ENCODE assay signal across 32 cellular contexts in genomic region chr4:176077561-176077960, GRCh38.
"Had no signal": no experiment of that assay in that cellular context is flagged by ENCODE, and none has a peak within 500 bp of the region (broad histone marks: within the 10 kb centered on the region; RNA-seq: fewer than 3 reads in every experiment).

No MANE protein-coding gene starts in this region.

- DNase-seq: activated CD4-positive, alpha-beta memory T cell treated with anti-CD3 and anti-CD28 coated beads for 36 hours; activated CD4-positive, alpha-beta T cell treated with anti-CD3 and anti-CD28 coated beads for 36 hours; activated CD4-positive, alpha-beta T cell treated with anti-CD3 and anti-CD28 coated beads, Interleukin-2, amount 10 ng/mL, durations not matched to agents 24 days and 14 days; activated CD4-positive, CD25-positive, alpha-beta regulatory T cell; activated CD4-positive, CD25-positive, alpha-beta regulatory T cell treated with anti-CD3 and anti-CD28 coated beads, Interleukin-2, amount 50 U/mL, for 72 hours; activated CD8-positive, alpha-beta memory T cell treated with anti-CD3 and anti-CD28 coated beads, Interleukin-2, amount 10 ng/mL, durations not matched to agents 7 days and 5 days; activated CD8-positive, alpha-beta memory T cell treated with anti-CD3 and anti-CD28 coated beads, Interleukin-2, amount 50 U/mL, for 4 hours; activated CD8-positive, alpha-beta T cell treated with anti-CD3 and anti-CD28 coated beads, Interleukin-2, amount 10 ng/mL, durations not matched to agents 7 days and 5 days; activated effector memory CD4-positive, alpha-beta T cell treated with anti-CD3 and anti-CD28 coated beads, Interleukin-2, amount 50 U/mL, for 16 hours; activated naive CD4-positive, alpha-beta T cell treated with anti-CD3 and anti-CD28 coated beads for 36 hours; activated naive CD8-positive, alpha-beta T cell treated with anti-CD3 and anti-CD28 coated beads for 36 hours; activated naive CD8-positive, alpha-beta T cell treated with anti-CD3 and anti-CD28 coated beads, Interleukin-2, amount 50 U/mL, for 24 hours; activated T-cell treated with anti-CD3 and anti-CD28 coated beads, Interleukin-2, amount 50 U/mL, for 1 hour; activated T-cell treated with anti-CD3 and anti-CD28 coated beads, Interleukin-2, amount 50 U/mL, for 48 hours; adrenal gland; amygdala; aorta; body of pancreas; central memory CD4-positive, alpha-beta T cell; cerebellar nuclear complex; colonic mucosa; effector CD8-positive, alpha-beta T cell; foreskin fibroblast; gastrocnemius medialis; heart right ventricle; T-helper 2 cell had no signal

- H3K36me3 ChIP-seq: adrenal gland, cardiac muscle cell, colonic mucosa, gastrocnemius medialis, heart right ventricle had no signal

- H3K4me1 ChIP-seq: adrenal gland, body of pancreas, colonic mucosa, gastrocnemius medialis, heart right ventricle had no signal

- H3K4me2 ChIP-seq: hepatocyte had no signal

- H3K27me3 Mint-ChIP-seq: activated CD4-positive, alpha-beta T cell treated with anti-CD3 and anti-CD28 coated beads, Interleukin-2, amount 10 ng/mL, durations not matched to agents 24 days and 14 days; activated naive CD4-positive, alpha-beta T cell treated with anti-CD3 and anti-CD28 coated beads, Interleukin-2, amount 50 U/mL, for 24 hours; activated naive CD8-positive, alpha-beta T cell treated with anti-CD3 and anti-CD28 coated beads, Interleukin-2, amount 50 U/mL, for 24 hours had no signal

- H3K27ac Mint-ChIP-seq: activated CD4-positive, alpha-beta memory T cell treated with anti-CD3 and anti-CD28 coated beads for 36 hours; activated CD4-positive, alpha-beta T cell treated with anti-CD3 and anti-CD28 coated beads for 36 hours; activated CD4-positive, alpha-beta T cell treated with anti-CD3 and anti-CD28 coated beads, Interleukin-2, amount 10 ng/mL, durations not matched to agents 24 days and 14 days; activated CD8-positive, alpha-beta memory T cell treated with anti-CD3 and anti-CD28 coated beads, Interleukin-2, amount 10 ng/mL, durations not matched to agents 7 days and 5 days; activated CD8-positive, alpha-beta T cell treated with anti-CD3 and anti-CD28 coated beads, Interleukin-2, amount 10 ng/mL, durations not matched to agents 7 days and 5 days; activated naive CD4-positive, alpha-beta T cell treated with anti-CD3 and anti-CD28 coated beads for 36 hours; activated naive CD4-positive, alpha-beta T cell treated with anti-CD3 and anti-CD28 coated beads, Interleukin-2, amount 50 U/mL, for 24 hours; activated naive CD8-positive, alpha-beta T cell treated with anti-CD3 and anti-CD28 coated beads for 36 hours; activated naive CD8-positive, alpha-beta T cell treated with anti-CD3 and anti-CD28 coated beads, Interleukin-2, amount 50 U/mL, for 24 hours; activated T-helper 1 cell treated with anti-CD3 and anti-CD28 coated beads, Interleukin-12 subunit alpha, Interleukin-12 subunit beta, Interleukin-2, Interleukin-4 antibody, amounts not matched to agents 30 ng/mL and 10 ng/mL and 1 ng/mL, durations not matched to agents 14 hours and 24 hours and 36 hours; activated T-helper 2 cell treated with anti-CD3 and anti-CD28 coated beads, Interferon-gamma antibody, Interleukin-2, Interleukin-4, amounts not matched to agents 10 μg/mL and 5 μg/mL and 100 μg/mL, durations not matched to agents 14 hours and 24 hours and 36 hours had no signal

- H3K4me3 ChIP-seq: adrenal gland, body of pancreas, cardiac muscle cell, colonic mucosa, gastrocnemius medialis, heart right ventricle, hepatocyte had no signal

- H2AFZ ChIP-seq: hepatocyte had no signal

- H3K9me3 Mint-ChIP-seq: activated CD4-positive, alpha-beta T cell treated with anti-CD3 and anti-CD28 coated beads, Interleukin-2, amount 10 ng/mL, durations not matched to agents 24 days and 14 days; activated naive CD4-positive, alpha-beta T cell treated with anti-CD3 and anti-CD28 coated beads, Interleukin-2, amount 50 U/mL, for 24 hours; activated naive CD8-positive, alpha-beta T cell treated with anti-CD3 and anti-CD28 coated beads for 36 hours; activated naive CD8-positive, alpha-beta T cell treated with anti-CD3 and anti-CD28 coated beads, Interleukin-2, amount 50 U/mL, for 24 hours; activated T-helper 1 cell treated with anti-CD3 and anti-CD28 coated beads, Interleukin-12 subunit alpha, Interleukin-12 subunit beta, Interleukin-2, Interleukin-4 antibody, amounts not matched to agents 30 ng/mL and 10 ng/mL and 1 ng/mL, durations not matched to agents 14 hours and 24 hours and 36 hours; activated T-helper 2 cell treated with anti-CD3 and anti-CD28 coated beads, Interferon-gamma antibody, Interleukin-2, Interleukin-4, amounts not matched to agents 10 μg/mL and 5 μg/mL and 100 μg/mL, durations not matched to agents 14 hours and 24 hours and 36 hours had no signal

- H3K27ac ChIP-seq: adrenal gland, body of pancreas, cardiac muscle cell, colonic mucosa, gastrocnemius medialis, heart right ventricle, hepatocyte had no signal

- H3K4me1 Mint-ChIP-seq: activated CD4-positive, alpha-beta T cell treated with anti-CD3 and anti-CD28 coated beads for 36 hours; activated CD4-positive, alpha-beta T cell treated with anti-CD3 and anti-CD28 coated beads, Interleukin-2, amount 10 ng/mL, durations not matched to agents 24 days and 14 days; activated CD8-positive, alpha-beta memory T cell treated with anti-CD3 and anti-CD28 coated beads, Interleukin-2, amount 10 ng/mL, durations not matched to agents 7 days and 5 days; activated naive CD4-positive, alpha-beta T cell treated with anti-CD3 and anti-CD28 coated beads, Interleukin-2, amount 50 U/mL, for 24 hours; activated naive CD8-positive, alpha-beta T cell treated with anti-CD3 and anti-CD28 coated beads for 36 hours; activated naive CD8-positive, alpha-beta T cell treated with anti-CD3 and anti-CD28 coated beads, Interleukin-2, amount 50 U/mL, for 24 hours had no signal

- H3K36me3 Mint-ChIP-seq: activated CD4-positive, alpha-beta memory T cell treated with anti-CD3 and anti-CD28 coated beads for 36 hours; activated CD8-positive, alpha-beta memory T cell treated with anti-CD3 and anti-CD28 coated beads, Interleukin-2, amount 10 ng/mL, durations not matched to agents 7 days and 5 days; activated naive CD4-positive, alpha-beta T cell treated with anti-CD3 and anti-CD28 coated beads, Interleukin-2, amount 50 U/mL, for 24 hours; activated naive CD8-positive, alpha-beta T cell treated with anti-CD3 and anti-CD28 coated beads for 36 hours had no signal

- H3K4me3 Mint-ChIP-seq: activated CD4-positive, alpha-beta memory T cell treated with anti-CD3 and anti-CD28 coated beads for 36 hours; activated CD4-positive, alpha-beta T cell treated with anti-CD3 and anti-CD28 coated beads for 36 hours; activated CD4-positive, alpha-beta T cell treated with anti-CD3 and anti-CD28 coated beads, Interleukin-2, amount 10 ng/mL, durations not matched to agents 24 days and 14 days; activated CD8-positive, alpha-beta memory T cell treated with anti-CD3 and anti-CD28 coated beads, Interleukin-2, amount 10 ng/mL, durations not matched to agents 7 days and 5 days; activated CD8-positive, alpha-beta T cell treated with anti-CD3 and anti-CD28 coated beads, Interleukin-2, amount 10 ng/mL, durations not matched to agents 7 days and 5 days; activated naive CD4-positive, alpha-beta T cell treated with anti-CD3 and anti-CD28 coated beads for 36 hours; activated naive CD4-positive, alpha-beta T cell treated with anti-CD3 and anti-CD28 coated beads, Interleukin-2, amount 50 U/mL, for 24 hours; activated naive CD8-positive, alpha-beta T cell treated with anti-CD3 and anti-CD28 coated beads for 36 hours; activated naive CD8-positive, alpha-beta T cell treated with anti-CD3 and anti-CD28 coated beads, Interleukin-2, amount 50 U/mL, for 24 hours; activated T-helper 1 cell treated with anti-CD3 and anti-CD28 coated beads, Interleukin-12 subunit alpha, Interleukin-12 subunit beta, Interleukin-2, Interleukin-4 antibody, amounts not matched to agents 30 ng/mL and 10 ng/mL and 1 ng/mL, durations not matched to agents 14 hours and 24 hours and 36 hours had no signal

- ATAC-seq: activated CD4-positive, alpha-beta T cell treated with anti-CD3 and anti-CD28 coated beads for 36 hours; activated CD8-positive, alpha-beta memory T cell treated with anti-CD3 and anti-CD28 coated beads, Interleukin-2, amount 10 ng/mL, durations not matched to agents 7 days and 5 days; activated CD8-positive, alpha-beta T cell treated with anti-CD3 and anti-CD28 coated beads, Interleukin-2, amount 10 ng/mL, durations not matched to agents 7 days and 5 days; activated naive CD8-positive, alpha-beta T cell treated with anti-CD3 and anti-CD28 coated beads, Interleukin-2, amount 50 U/mL, for 24 hours; body of pancreas; esophagus mucosa; gastrocnemius medialis; heart right ventricle had no signal

- H3K79me2 ChIP-seq: hepatocyte had no signal

- H3K27me3 ChIP-seq: adrenal gland, body of pancreas, cardiac muscle cell, colonic mucosa, gastrocnemius medialis, heart right ventricle, hepatocyte had no signal

- H3K9me3 ChIP-seq: adrenal gland, body of pancreas, colonic mucosa, gastrocnemius medialis, heart right ventricle had no signal
